Comparison of ENCODE assay signal across 1 cellular context in the genomic region with DNA sequence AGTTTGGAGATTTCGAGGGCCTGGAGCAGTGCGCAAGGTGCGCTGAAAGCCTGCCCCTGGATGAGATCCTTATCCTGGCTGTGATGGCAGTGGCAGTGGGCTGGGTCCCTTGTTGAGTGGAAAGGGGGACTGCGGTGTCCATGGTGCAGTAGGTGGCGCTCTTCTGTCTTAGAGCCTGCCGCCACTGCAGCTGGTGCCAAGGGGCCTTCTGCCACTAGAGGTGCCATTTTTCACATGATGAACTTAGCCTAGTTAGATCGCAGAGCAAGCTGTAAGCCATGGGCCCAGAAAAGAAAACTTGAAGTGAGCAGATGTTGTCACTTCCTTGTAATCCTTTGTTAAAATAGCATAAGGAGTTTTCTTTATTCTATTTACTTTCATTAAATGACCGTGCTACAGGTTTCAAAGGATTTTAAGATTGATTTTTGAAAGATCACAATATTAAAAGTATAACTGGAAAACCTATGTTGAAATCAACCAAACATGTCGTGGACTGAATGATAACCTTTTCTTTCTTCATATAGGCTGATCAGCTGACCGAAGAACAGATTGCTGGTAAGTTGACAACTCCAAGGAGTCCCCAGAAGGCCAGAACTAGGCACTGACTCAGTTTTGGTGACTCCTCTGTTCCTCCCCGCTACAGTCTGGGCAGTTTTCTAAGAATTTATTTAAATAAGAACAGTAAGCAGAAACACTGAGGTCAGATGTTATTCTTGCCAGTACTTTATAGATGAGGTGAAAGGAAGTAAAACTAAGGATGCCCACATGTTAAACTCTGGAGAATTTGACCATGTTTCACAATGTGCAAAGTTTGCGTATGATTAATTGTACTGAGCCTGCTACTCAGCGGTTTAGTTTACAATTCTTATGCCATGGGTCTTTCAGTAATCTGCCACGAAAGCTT.
TF ChIP-seq lines count a peak whose summit lies in the region.

No MANE protein-coding gene starts in this region.

TF ChIP-seq in SK-N-SH, 30 proteins besides CTCF, POLR2A, EP300 and RAD21 (continued from another document):
- TF ChIP-seq, protein P1, sequence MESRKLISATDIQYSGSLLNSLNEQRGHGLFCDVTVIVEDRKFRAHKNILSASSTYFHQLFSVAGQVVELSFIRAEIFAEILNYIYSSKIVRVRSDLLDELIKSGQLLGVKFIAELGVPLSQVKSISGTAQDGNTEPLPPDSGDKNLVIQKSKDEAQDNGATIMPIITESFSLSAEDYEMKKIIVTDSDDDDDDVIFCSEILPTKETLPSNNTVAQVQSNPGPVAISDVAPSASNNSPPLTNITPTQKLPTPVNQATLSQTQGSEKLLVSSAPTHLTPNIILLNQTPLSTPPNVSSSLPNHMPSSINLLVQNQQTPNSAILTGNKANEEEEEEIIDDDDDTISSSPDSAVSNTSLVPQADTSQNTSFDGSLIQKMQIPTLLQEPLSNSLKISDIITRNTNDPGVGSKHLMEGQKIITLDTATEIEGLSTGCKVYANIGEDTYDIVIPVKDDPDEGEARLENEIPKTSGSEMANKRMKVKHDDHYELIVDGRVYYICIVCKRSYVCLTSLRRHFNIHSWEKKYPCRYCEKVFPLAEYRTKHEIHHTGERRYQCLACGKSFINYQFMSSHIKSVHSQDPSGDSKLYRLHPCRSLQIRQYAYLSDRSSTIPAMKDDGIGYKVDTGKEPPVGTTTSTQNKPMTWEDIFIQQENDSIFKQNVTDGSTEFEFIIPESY (IDR thresholded peaks at IDR 0.05; ENCODE audit: borderline replicate concordance, low read depth) = no peak
- TF ChIP-seq RFX5 (IDR thresholded peaks at IDR 0.05; ENCODE audit: low read length) = peak; percentile 71; the same call in 1 of the 2 replicates
- TF ChIP-seq NRF1 (IDR thresholded peaks at IDR 0.05; ENCODE audit: low read depth, low read length) = 0 out of 2 replicates have a peak, but pooled peaks have one; percentile 15
- TF ChIP-seq GABPA (IDR thresholded peaks at IDR 0.05; ENCODE audit: low read depth) = no peak
- TF ChIP-seq SIN3A (IDR thresholded peaks at IDR 0.05; ENCODE audit: borderline replicate concordance, low read depth, low read length) = peak; percentile 81; the same call in 1 of the 2 replicates
- peak; percentile 87 for TF ChIP-seq MXI1 (IDR thresholded peaks at IDR 0.05; ENCODE audit: low read depth, low read length)
- peak; percentile 67 for TF ChIP-seq TCF12 (IDR thresholded peaks at IDR 0.05)
- TF ChIP-seq SMC3 (IDR thresholded peaks at IDR 0.05; ENCODE audit: low read depth, low read length) = peak; percentile 99
- no peak for TF ChIP-seq FOSL2 (IDR thresholded peaks at IDR 0.05; ENCODE audit: borderline replicate concordance, low read depth)
- peak; percentile 27; the same call in 1 of the 2 replicates for TF ChIP-seq YY1 (IDR thresholded peaks at IDR 0.05; ENCODE audit: low read depth)
- TF ChIP-seq, protein P2, sequence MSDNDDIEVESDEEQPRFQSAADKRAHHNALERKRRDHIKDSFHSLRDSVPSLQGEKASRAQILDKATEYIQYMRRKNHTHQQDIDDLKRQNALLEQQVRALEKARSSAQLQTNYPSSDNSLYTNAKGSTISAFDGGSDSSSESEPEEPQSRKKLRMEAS (IDR thresholded peaks at IDR 0.05; ENCODE audit: low read depth) = 0 out of 2 replicates have a peak, but pooled peaks have one; percentile 37
- no peak for TF ChIP-seq JUND (IDR thresholded peaks at IDR 0.05)
- TF ChIP-seq RCOR1 (IDR thresholded peaks at IDR 0.05; ENCODE audit: low read length) = peak; percentile 79
